ENCODE assay signal across 1 cellular context in the genomic region with DNA sequence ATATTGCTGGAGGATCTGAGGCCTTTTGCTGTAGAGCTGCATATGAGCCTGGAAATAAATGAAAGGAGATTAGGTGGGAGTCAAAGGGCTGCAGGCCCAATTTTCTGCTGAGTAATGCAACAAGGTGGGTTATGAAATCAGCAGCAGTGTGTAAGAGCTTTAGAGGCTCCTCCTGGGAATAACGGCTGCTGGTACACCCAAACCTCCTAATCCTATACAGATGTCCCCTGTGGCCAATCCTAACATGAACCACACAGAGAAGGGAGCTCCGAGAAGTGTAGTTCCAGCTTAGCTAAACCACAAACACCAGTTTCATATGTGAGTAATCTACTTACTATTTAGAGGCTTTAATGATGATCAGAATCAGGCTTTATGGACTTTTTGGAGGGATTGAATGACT.
TF ChIP-seq lines count a peak whose summit lies in the region.

No MANE protein-coding gene starts in this region.

TF ChIP-seq in GM23338, 12 proteins besides CTCF, POLR2A, EP300 and RAD21 (continued from another document):
- TF ChIP-seq ETS1 (IDR thresholded peaks at IDR 0.05) (no peak), JUNB (IDR thresholded peaks at IDR 0.05; ENCODE audit: unreplicated experiment) (no peak), NANOG (IDR thresholded peaks at IDR 0.05; ENCODE audit: borderline replicate concordance) (no peak), ZNF331 (CRISPR knock-in tag; IDR thresholded peaks at IDR 0.05; ENCODE audit: low read depth) (no peak), ZNF114 (CRISPR knock-in tag; IDR thresholded peaks at IDR 0.05) (no peak), POLR2AphosphoS5 (IDR thresholded peaks at IDR 0.05; ENCODE audit: low read depth) (no peak), ZNF462 (CRISPR knock-in tag; IDR thresholded peaks at IDR 0.05) (no peak), CREB1 (CRISPR knock-in tag; IDR thresholded peaks at IDR 0.05; ENCODE audit: low read depth) (no peak), EZH2phosphoT487 (IDR thresholded peaks at IDR 0.05; ENCODE audit: unreplicated experiment) (no peak)
- TF ChIP-seq, protein P1, sequence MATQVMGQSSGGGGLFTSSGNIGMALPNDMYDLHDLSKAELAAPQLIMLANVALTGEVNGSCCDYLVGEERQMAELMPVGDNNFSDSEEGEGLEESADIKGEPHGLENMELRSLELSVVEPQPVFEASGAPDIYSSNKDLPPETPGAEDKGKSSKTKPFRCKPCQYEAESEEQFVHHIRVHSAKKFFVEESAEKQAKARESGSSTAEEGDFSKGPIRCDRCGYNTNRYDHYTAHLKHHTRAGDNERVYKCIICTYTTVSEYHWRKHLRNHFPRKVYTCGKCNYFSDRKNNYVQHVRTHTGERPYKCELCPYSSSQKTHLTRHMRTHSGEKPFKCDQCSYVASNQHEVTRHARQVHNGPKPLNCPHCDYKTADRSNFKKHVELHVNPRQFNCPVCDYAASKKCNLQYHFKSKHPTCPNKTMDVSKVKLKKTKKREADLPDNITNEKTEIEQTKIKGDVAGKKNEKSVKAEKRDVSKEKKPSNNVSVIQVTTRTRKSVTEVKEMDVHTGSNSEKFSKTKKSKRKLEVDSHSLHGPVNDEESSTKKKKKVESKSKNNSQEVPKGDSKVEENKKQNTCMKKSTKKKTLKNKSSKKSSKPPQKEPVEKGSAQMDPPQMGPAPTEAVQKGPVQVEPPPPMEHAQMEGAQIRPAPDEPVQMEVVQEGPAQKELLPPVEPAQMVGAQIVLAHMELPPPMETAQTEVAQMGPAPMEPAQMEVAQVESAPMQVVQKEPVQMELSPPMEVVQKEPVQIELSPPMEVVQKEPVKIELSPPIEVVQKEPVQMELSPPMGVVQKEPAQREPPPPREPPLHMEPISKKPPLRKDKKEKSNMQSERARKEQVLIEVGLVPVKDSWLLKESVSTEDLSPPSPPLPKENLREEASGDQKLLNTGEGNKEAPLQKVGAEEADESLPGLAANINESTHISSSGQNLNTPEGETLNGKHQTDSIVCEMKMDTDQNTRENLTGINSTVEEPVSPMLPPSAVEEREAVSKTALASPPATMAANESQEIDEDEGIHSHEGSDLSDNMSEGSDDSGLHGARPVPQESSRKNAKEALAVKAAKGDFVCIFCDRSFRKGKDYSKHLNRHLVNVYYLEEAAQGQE (IDR thresholded peaks at IDR 0.05; ENCODE audit: unreplicated experiment) = no peak
TF ChIP-seq in GM23338: peak in this region for 0.
